ENCODE assay signal across 10 cellular contexts in the genomic region with DNA sequence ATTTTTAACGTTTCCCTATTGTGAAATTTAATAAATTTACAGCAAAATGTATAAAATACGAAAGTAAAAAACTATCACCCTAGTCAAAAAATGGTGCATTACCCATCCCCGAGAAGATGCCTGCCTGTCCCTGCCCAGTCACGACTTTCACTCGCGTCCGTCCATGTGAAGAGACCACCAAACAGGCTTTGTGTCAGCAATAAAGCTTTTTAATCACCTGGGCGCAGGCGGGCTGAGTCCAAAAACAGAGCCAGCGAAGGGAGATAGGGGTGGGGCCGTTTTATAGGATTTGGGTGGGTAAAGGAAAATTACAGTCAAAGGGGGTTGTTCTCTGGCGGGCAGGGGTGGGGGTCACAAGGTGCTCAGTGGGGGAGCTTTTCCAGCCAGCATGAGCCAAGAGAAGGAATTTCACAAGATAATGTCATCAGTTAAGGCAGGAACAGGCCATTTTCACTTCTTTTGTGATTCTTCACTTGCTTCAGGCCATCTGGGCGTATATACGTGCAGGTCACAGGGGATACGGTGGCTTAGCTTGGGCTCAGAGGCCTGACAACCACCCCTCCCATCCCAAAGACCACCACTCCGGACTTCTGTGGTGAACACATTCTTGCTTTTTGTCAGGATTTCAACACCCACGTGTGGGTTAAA. TPM values are rescaled to one million over a fixed set of nuclear protein-coding genes. Genes with fewer than 3 reads are reported as not detected.
DNase-seq lines count a peak whose midpoint lies in the region; ATAC-seq and TF ChIP-seq lines count a peak whose summit lies in the region.
"Not testable (repeated sequence)": the region's sequence is repeated elsewhere in the genome, so short reads cannot be mapped to it uniquely, and the experiment has no call there.
"Had no signal": no experiment of that assay in that cellular context is flagged by ENCODE, and none has a peak within 500 bp of the region (broad histone marks: within the 10 kb centered on the region; RNA-seq: fewer than 3 reads in every experiment).

No MANE protein-coding gene starts in this region.

- not testable (repeated sequence) for H3K36me3 Mint-ChIP-seq in activated T-cell treated with anti-CD3 and anti-CD28 coated beads, Interleukin-2, amount 50 U/mL, for 72 hours (ENCODE audit: insufficient read depth in 2 of 2); osteocyte (ENCODE audit: unreplicated experiment)
- H3K36me3 Mint-ChIP-seq in endodermal cell (ENCODE audit: low read depth) = peaks cover 12% of the 10 kb centered on the region

- peak overlapping the region; percentile 49 for H3K9ac ChIP-seq in HUES48 (ENCODE audit: low read depth, low read length)
- H3K9ac ChIP-seq in endodermal cell (ENCODE audit: extremely low read depth, low read length, poor library complexity, severe bottlenecking) = peak overlapping the region; percentile 45
- peak overlapping the region; percentile 63 for H3K9ac ChIP-seq in iPS-15b (ENCODE audit: low read depth, low read length)

- H3K36me3 ChIP-seq in ACC112 (ENCODE audit: insufficient read depth, low read length); HUES48 (ENCODE audit: control insufficient read depth, insufficient read depth, low read length); endodermal cell (ENCODE audit: control insufficient read depth, insufficient read depth, low read length); iPS-15b (ENCODE audit: control insufficient read depth, insufficient read depth, low read length): not testable (repeated sequence)
- H3K36me3 ChIP-seq in spleen = peaks cover 0 to 19% (median 0%) of the 10 kb centered on the region in 6 donors

- not testable (repeated sequence) for H3K4me1 ChIP-seq in ACC112 (ENCODE audit: control insufficient read depth, insufficient read depth, low read length, unreplicated experiment); endodermal cell (ENCODE audit: control insufficient read depth, insufficient read depth, low read length)
- H3K4me1 ChIP-seq in HUES48 (ENCODE audit: control insufficient read depth, insufficient read depth, low read length) = peaks cover 28% of the 10 kb centered on the region
- peaks cover 22% of the 10 kb centered on the region for H3K4me1 ChIP-seq in iPS-15b (ENCODE audit: control insufficient read depth, insufficient read depth, low read length)
- peaks cover 21 to 69% (median 51%) of the 10 kb centered on the region in 6 donors for H3K4me1 ChIP-seq in spleen

- not testable (repeated sequence) for H3K9me3 ChIP-seq in HUES48 (ENCODE audit: control insufficient read depth, insufficient read depth, low read length); iPS-15b (ENCODE audit: control insufficient read depth, insufficient read depth, low read length); spleen
- H3K9me3 ChIP-seq in endodermal cell (ENCODE audit: control insufficient read depth, low read length) = peaks cover 19% of the 10 kb centered on the region

- H3K27ac ChIP-seq in ACC112 (ENCODE audit: low read depth, low read length) = not testable (repeated sequence)
- H3K27ac ChIP-seq in HUES48 (ENCODE audit: low read depth, low read length) (peak overlapping the region; percentile 91), endodermal cell (ENCODE audit: low read depth, low read length) (peak overlapping the region; percentile 79), spleen (peak overlapping the region in 3 of 8 donors; percentile 17 to 75 (median 74))

- not testable (repeated sequence) for H3K9me3 Mint-ChIP-seq in activated T-cell treated with anti-CD3 and anti-CD28 coated beads, Interleukin-2, amount 50 U/mL, for 72 hours; osteocyte (ENCODE audit: unreplicated experiment)
- H3K9me3 Mint-ChIP-seq in endodermal cell = peaks cover 41% of the 10 kb centered on the region

- H3K27me3 ChIP-seq in ACC112 (ENCODE audit: insufficient read depth, low read length); HUES48 (ENCODE audit: control insufficient read depth, insufficient read depth, low read length); endodermal cell (ENCODE audit: control insufficient read depth, insufficient read depth, low read length, poor library complexity, severe bottlenecking); iPS-15b (ENCODE audit: control insufficient read depth, insufficient read depth, low read length); spleen (replicated peaks in 1 of 7): not testable (repeated sequence)

- intact Hi-C loops in spleen (cut with DNase I; ENCODE audit: low total_unique reads) = not testable (repeated sequence)

- not testable (repeated sequence) for H3K4me3 ChIP-seq in ACC112 (ENCODE audit: low read depth, low read length); spleen
- peak overlapping the region; percentile 15; the same call in 1 of the 2 replicates for H3K4me3 ChIP-seq in HUES48 (ENCODE audit: low read depth, low read length)
- peak overlapping the region; percentile 62 for H3K4me3 ChIP-seq in endodermal cell (ENCODE audit: low read length)
- H3K4me3 ChIP-seq in iPS-15b (ENCODE audit: low read depth, low read length) = peak overlapping the region; percentile 9

- not testable (repeated sequence) for ATAC-seq in activated T-cell treated with anti-CD3 and anti-CD28 coated beads, Interleukin-2, amount 50 U/mL, for 72 hours (replicated peaks in 1 of 2)

- peak overlapping the region; percentile 12 for H2AFZ ChIP-seq in ACC112 (ENCODE audit: low read length, unreplicated experiment)

- H3K4me1 Mint-ChIP-seq in activated T-cell treated with anti-CD3 and anti-CD28 coated beads, Interleukin-2, amount 50 U/mL, for 72 hours (ENCODE audit: low read depth) = peaks cover 65% of the 10 kb centered on the region
- H3K4me1 Mint-ChIP-seq in endodermal cell = peaks cover 31% of the 10 kb centered on the region
- H3K4me1 Mint-ChIP-seq in osteocyte (ENCODE audit: unreplicated experiment) = peaks cover 63% of the 10 kb centered on the region

- not testable (repeated sequence) for TF ChIP-seq POLR2A in spleen (IDR thresholded peaks at IDR 0.05)

- not testable (repeated sequence) for DNase-seq in activated T-cell treated with anti-CD3 and anti-CD28 coated beads, Interleukin-2, amount 50 U/mL, for 72 hours; osteocyte (ENCODE audit: extremely low spot score, unreplicated experiment)
- DNase-seq in endodermal cell = peak; percentile 89
- peak; percentile 68 for DNase-seq in mesenteric fat pad (ENCODE audit: low spot score)
- DNase-seq in spleen = peak; percentile 38

- not testable (repeated sequence) for H3K79me2 ChIP-seq in ACC112 (ENCODE audit: control insufficient read depth, insufficient read depth, low read length, unreplicated experiment)

- H3K4me3 Mint-ChIP-seq in activated T-cell treated with anti-CD3 and anti-CD28 coated beads, Interleukin-2, amount 50 U/mL, for 72 hours; osteocyte (ENCODE audit: unreplicated experiment): not testable (repeated sequence)
- H3K4me3 Mint-ChIP-seq in endodermal cell = peak overlapping the region; percentile 41

- not testable (repeated sequence) for H3K27me3 Mint-ChIP-seq in activated T-cell treated with anti-CD3 and anti-CD28 coated beads, Interleukin-2, amount 50 U/mL, for 72 hours (ENCODE audit: low read depth); endodermal cell (ENCODE audit: insufficient read depth); osteocyte (ENCODE audit: unreplicated experiment)

- TF ChIP-seq CTCF in endodermal cell (conservative IDR thresholded peaks at IDR 0.05); osteocyte (IDR thresholded peaks at IDR 0.05); spleen (IDR thresholded peaks at IDR 0.05 in 8 of 11, conservative IDR thresholded peaks at IDR 0.05 in 3 of 11): not testable (repeated sequence)

- peak overlapping the region; percentile 43 for H3K27ac Mint-ChIP-seq in activated T-cell treated with anti-CD3 and anti-CD28 coated beads, Interleukin-2, amount 50 U/mL, for 72 hours
- H3K27ac Mint-ChIP-seq in endodermal cell (peak overlapping the region; percentile 95), osteocyte (ENCODE audit: unreplicated experiment) (peak overlapping the region; percentile 58)

- 45 to 59% methylated on average over 14 to 16 of the region's 17 CpGs for WGBS in endodermal cell (ENCODE audit: insufficient coverage in 1 of 2, insufficient read length in 1 of 2), 2 experiments
- WGBS in spleen, 5 donors = 83 to 94% (median 89%) methylated on average over 17 of the region's 17 CpGs

RNA-seq across cellular contexts. Expression of a gene that starts 13.1 kb away (rescaled TPM):
- total RNA-seq in activated T-cell treated with anti-CD3 and anti-CD28 coated beads, Interleukin-2, amount 50 U/mL, for 72 hours = 10 to 100 TPM; 24.4 to 75.8 TPM
- total RNA-seq in endodermal cell (100 to 1,000 TPM; 257 to 389 TPM), mesenteric fat pad (964 TPM), osteocyte (1,725 and 1,814 TPM in 2 replicates), spleen (100 to 1,000 TPM; 314 to 942 (median 472) TPM)
- polyA plus RNA-seq in endodermal cell (2013, experiment 1 of 2) = 186 TPM
- 187 TPM for polyA plus RNA-seq in endodermal cell (2013, experiment 2 of 2)
- 100 to 1,000 TPM; 391 to 618 (median 599) TPM for polyA plus RNA-seq in spleen

RNA-seq across cellular contexts. Expression of a gene that starts 19.9 kb away (rescaled TPM):
- 100 to 1,000 TPM; 306 to 384 TPM for total RNA-seq in activated T-cell treated with anti-CD3 and anti-CD28 coated beads, Interleukin-2, amount 50 U/mL, for 72 hours
- total RNA-seq in endodermal cell (100 to 1,000 TPM; 211 to 558 TPM), mesenteric fat pad (232 TPM), osteocyte (352 and 355 TPM in 2 replicates), spleen (100 to 1,000 TPM; 333 to 670 (median 510) TPM)
- polyA plus RNA-seq in endodermal cell (2013, experiment 1 of 2) = 244 TPM
- polyA plus RNA-seq in endodermal cell (2013, experiment 2 of 2) = 241 TPM
- 100 to 1,000 TPM; 314 to 496 (median 327) TPM for polyA plus RNA-seq in spleen

RNA-seq across cellular contexts. Expression of a gene that starts 26.1 kb away (rescaled TPM):
- 100 to 1,000 TPM; 542 to 639 TPM for total RNA-seq in activated T-cell treated with anti-CD3 and anti-CD28 coated beads, Interleukin-2, amount 50 U/mL, for 72 hours
- 100 to 1,000 TPM; 262 to 367 TPM for total RNA-seq in endodermal cell
- polyA plus RNA-seq in endodermal cell (2013, experiment 1 of 2) = 114 TPM
- polyA plus RNA-seq in endodermal cell (2013, experiment 2 of 2) = 152 TPM
- 657 TPM for total RNA-seq in mesenteric fat pad
- total RNA-seq in osteocyte = 671 and 698 TPM in 2 replicates
- 1,000 to 10,000 TPM in 4 of 7 donors, 100 to 1,000 TPM in 3; 507 to 1,635 (median 1,062) TPM for total RNA-seq in spleen
- 1,000 to 10,000 TPM in 1 of 3 donors, 100 to 1,000 TPM in 2; 680 to 1,006 (median 885) TPM for polyA plus RNA-seq in spleen

RNA-seq across cellular contexts. Expression of a gene that starts 34.4 kb away (rescaled TPM):
- total RNA-seq in activated T-cell treated with anti-CD3 and anti-CD28 coated beads, Interleukin-2, amount 50 U/mL, for 72 hours = not detected
- total RNA-seq in endodermal cell = not detected
- polyA plus RNA-seq in endodermal cell (2013, experiment 1 of 2) = not detected
- polyA plus RNA-seq in endodermal cell (2013, experiment 2 of 2) = not detected
- total RNA-seq in mesenteric fat pad = not detected
- not detected in 2 replicates for total RNA-seq in osteocyte
- not detected for total RNA-seq in spleen
- polyA plus RNA-seq in spleen = not detected
- total RNA-seq: H4, PC-3 had no signal

RNA-seq across cellular contexts. Expression of a gene that starts 35.6 kb away (rescaled TPM):
- 1 to 10 TPM; 2.1 to 2.7 TPM for total RNA-seq in activated T-cell treated with anti-CD3 and anti-CD28 coated beads, Interleukin-2, amount 50 U/mL, for 72 hours
- total RNA-seq in endodermal cell = 100 to 1,000 TPM; 109 to 118 TPM
- polyA plus RNA-seq in endodermal cell (2013, experiment 1 of 2) = 126 TPM
- 105 TPM for polyA plus RNA-seq in endodermal cell (2013, experiment 2 of 2)
- total RNA-seq in mesenteric fat pad = not detected
- 61.0 and 63.3 TPM in 2 replicates for total RNA-seq in osteocyte
- total RNA-seq in spleen = 1 to 10 TPM in 1 of 7 donors, under 1 TPM in 4, not detected in 2; 0.17 to 1.1 (median 0.67) TPM
- 1 to 10 TPM; 1.6 to 5.2 (median 3.5) TPM for polyA plus RNA-seq in spleen

Comparison
In these comparisons a context has a peak if more than half of its experiments do, and no peak if none do; other contexts are left out.
1. H3K27ac Mint-ChIP-seq: peak in every context shown above with its lines; median percentile 95 in endodermal cell; 58 in osteocyte; 43 in activated T-cell treated with anti-CD3 and anti-CD28 coated beads, Interleukin-2, amount 50 U/mL, for 72 hours.